ENCODE assay signal across 28 cellular contexts in the genomic region with DNA sequence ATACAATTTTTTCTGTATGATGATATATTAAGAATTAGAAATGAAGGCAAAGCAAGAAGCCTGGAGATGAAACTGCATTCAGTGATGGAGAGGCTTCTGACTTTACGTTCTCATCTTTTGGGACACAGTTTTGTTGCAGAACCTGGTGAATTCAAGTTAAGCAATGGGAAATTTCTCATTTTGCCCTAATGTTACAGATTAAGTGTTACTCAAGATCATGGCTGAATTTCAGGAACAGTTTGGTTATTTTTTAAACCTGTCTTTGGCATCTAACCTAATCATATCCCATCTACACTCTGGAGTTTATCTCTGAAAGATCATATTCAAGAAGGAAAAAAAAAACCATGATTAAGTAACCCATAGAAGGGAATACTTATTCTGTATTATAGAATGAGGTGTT. TPM values are rescaled to one million over a fixed set of nuclear protein-coding genes. Genes with fewer than 3 reads are reported as not detected.
DNase-seq lines count a peak whose midpoint lies in the region; ATAC-seq, FAIRE-seq and TF ChIP-seq lines count a peak whose summit lies in the region.
"Had no signal": no experiment of that assay in that cellular context is flagged by ENCODE, and none has a peak within 500 bp of the region (broad histone marks: within the 10 kb centered on the region; RNA-seq: fewer than 3 reads in every experiment).

No MANE protein-coding gene starts in this region.

- no peaks in the 10 kb centered on the region for H3K9me3 Mint-ChIP-seq in activated naive CD8-positive, alpha-beta T cell treated with anti-CD3 and anti-CD28 coated beads, Interleukin-2, amount 10 ng/mL, durations not matched to agents 7 days and 5 days
- H3K9me3 Mint-ChIP-seq in activated naive CD8-positive, alpha-beta T cell treated with anti-CD3 and anti-CD28 coated beads, Interleukin-2, amount 50 U/mL, for 24 hours: no peaks in the 10 kb centered on the region
- H3K9me3 Mint-ChIP-seq in activated T-helper 17 cell treated with anti-CD3 and anti-CD28 coated beads, Interleukin-2, amount 50 U/mL, for 72 hours: no peaks in the 10 kb centered on the region
- peaks cover 2% of the 10 kb centered on the region for H3K9me3 Mint-ChIP-seq in activated CD8-positive, alpha-beta T cell treated with anti-CD3 and anti-CD28 coated beads for 36 hours
- H3K9me3 Mint-ChIP-seq: CD4-positive, alpha-beta memory T cell had no signal

- WGBS in right lobe of liver (ENCODE audit: insufficient coverage, low coverage, low lambda C conversion rate, missing lambda C conversion rate): 29% methylated on average over 1 of the region's 1 CpG

- FAIRE-seq in kidney (lab: Jason Lieb, UNC): peak; percentile 19
- FAIRE-seq: A204.1, GM12891, GM19239 had no signal

- H3K27ac ChIP-seq in kidney (ENCODE audit: low read depth in 2 of 2, low read length in 2 of 2): no peak overlapping the region
- H3K27ac ChIP-seq in right lobe of liver: peak overlapping the region in 2 of 3 donors; percentile 25 to 77
- H3K27ac ChIP-seq: BLaER1 had no signal

- CTCF ChIA-PET in activated CD8-positive, alpha-beta T cell treated with anti-CD3 and anti-CD28 coated beads for 36 hours (lab: Charles Lee): interaction anchor here (1.5 kb wide), 1 partner anchor 249 kb away, joined by 4 read pairs; no protein-coding TSS in a partner anchor

- TF ChIP-seq CTCF in kidney (IDR thresholded peaks at IDR 0.05; ENCODE audit: borderline replicate concordance, extremely low read depth, insufficient read depth) (no peak), right lobe of liver (IDR thresholded peaks at IDR 0.05) (no peak)
- no peak for TF ChIP-seq CTCF in activated CD8-positive, alpha-beta T cell treated with anti-CD3 and anti-CD28 coated beads for 36 hours (IDR thresholded peaks at IDR 0.05)

- no peak overlapping the region for H3K9ac ChIP-seq in kidney (ENCODE audit: low read length in 2 of 2)
- H3K9ac ChIP-seq: BLaER1 had no signal

- H3K9me3 ChIP-seq in kidney (ENCODE audit: control insufficient read depth in 1 of 2, low read length in 2 of 2): no peaks in the 10 kb centered on the region
- H3K9me3 ChIP-seq in right lobe of liver: no peaks in the 10 kb centered on the region
- H3K9me3 ChIP-seq: BE2C had no signal

- intact Hi-C loops in kidney (cut with DNase I) (no loop called here), right lobe of liver (cut with DNase I) (no loop called here)
- intact Hi-C loops in activated CD8-positive, alpha-beta T cell treated with anti-CD3 and anti-CD28 coated beads for 36 hours (cut with micrococcal nuclease): no loop called here

- no peaks in the 10 kb centered on the region for H3K27me3 Mint-ChIP-seq in activated naive CD8-positive, alpha-beta T cell treated with anti-CD3 and anti-CD28 coated beads, Interleukin-2, amount 10 ng/mL, durations not matched to agents 7 days and 5 days
- no peaks in the 10 kb centered on the region for H3K27me3 Mint-ChIP-seq in activated naive CD8-positive, alpha-beta T cell treated with anti-CD3 and anti-CD28 coated beads, Interleukin-2, amount 50 U/mL, for 24 hours
- no peaks in the 10 kb centered on the region for H3K27me3 Mint-ChIP-seq in activated T-helper 17 cell treated with anti-CD3 and anti-CD28 coated beads, Interleukin-2, amount 50 U/mL, for 72 hours
- no peaks in the 10 kb centered on the region for H3K27me3 Mint-ChIP-seq in activated CD8-positive, alpha-beta T cell treated with anti-CD3 and anti-CD28 coated beads for 36 hours
- H3K27me3 Mint-ChIP-seq: CD4-positive, alpha-beta memory T cell; CD4-positive, CD25-positive, alpha-beta regulatory T cell; CD8-positive, alpha-beta memory T cell had no signal

- no peak overlapping the region for H3K4me3 Mint-ChIP-seq in activated naive CD8-positive, alpha-beta T cell treated with anti-CD3 and anti-CD28 coated beads, Interleukin-2, amount 10 ng/mL, durations not matched to agents 7 days and 5 days
- no peak overlapping the region for H3K4me3 Mint-ChIP-seq in activated naive CD8-positive, alpha-beta T cell treated with anti-CD3 and anti-CD28 coated beads, Interleukin-2, amount 50 U/mL, for 24 hours
- H3K4me3 Mint-ChIP-seq in activated T-helper 17 cell treated with anti-CD3 and anti-CD28 coated beads, Interleukin-2, amount 50 U/mL, for 72 hours: no peak overlapping the region
- H3K4me3 Mint-ChIP-seq in activated CD8-positive, alpha-beta T cell treated with anti-CD3 and anti-CD28 coated beads for 36 hours: no peak overlapping the region
- H3K4me3 Mint-ChIP-seq: CD14-positive monocyte; CD4-positive, alpha-beta memory T cell; CD4-positive, CD25-positive, alpha-beta regulatory T cell; CD8-positive, alpha-beta memory T cell had no signal

- no peak for TF ChIP-seq POLR2A in right lobe of liver (IDR thresholded peaks at IDR 0.05)

- no peak for ATAC-seq in activated naive CD8-positive, alpha-beta T cell treated with anti-CD3 and anti-CD28 coated beads, Interleukin-2, amount 10 ng/mL, durations not matched to agents 7 days and 5 days (ENCODE audit: low read depth)
- no peak for ATAC-seq in activated naive CD8-positive, alpha-beta T cell treated with anti-CD3 and anti-CD28 coated beads, Interleukin-2, amount 50 U/mL, for 24 hours
- ATAC-seq in activated T-helper 17 cell treated with anti-CD3 and anti-CD28 coated beads, Interleukin-2, amount 50 U/mL, for 72 hours (replicated peaks): no peak
- peak; percentile 50 to 72 (median 58) for ATAC-seq in right lobe of liver
- ATAC-seq in activated CD8-positive, alpha-beta T cell treated with anti-CD3 and anti-CD28 coated beads for 36 hours: no peak
- no peak for ATAC-seq in GM21360 (IDR thresholded peaks at IDR 0.05; ENCODE audit: unreplicated experiment)
- no peak for ATAC-seq in HG02798 (IDR thresholded peaks at IDR 0.05; ENCODE audit: poor library complexity, unreplicated experiment)

- DNase-seq in activated naive CD8-positive, alpha-beta T cell treated with anti-CD3 and anti-CD28 coated beads, Interleukin-2, amount 10 ng/mL, durations not matched to agents 7 days and 5 days: no peak
- no peak for DNase-seq in activated naive CD8-positive, alpha-beta T cell treated with anti-CD3 and anti-CD28 coated beads, Interleukin-2, amount 50 U/mL, for 24 hours
- DNase-seq in kidney: no peak
- DNase-seq in right lobe of liver: no peak
- DNase-seq in activated CD8-positive, alpha-beta T cell treated with anti-CD3 and anti-CD28 coated beads for 36 hours: no peak
- DNase-seq: 8988T; ACHN; BE2C; C1 segment of cervical spinal cord; CD4-positive, alpha-beta memory T cell; CD4-positive, CD25-positive, alpha-beta regulatory T cell; CD8-positive, alpha-beta memory T cell; COR-L47; DMS 273 treated with DMSO at 0.1 percent for 48 hours; DMS153; DMS53; DMS79; DND-41; EL; GDM1 had no signal

- H3K4me1 Mint-ChIP-seq in activated naive CD8-positive, alpha-beta T cell treated with anti-CD3 and anti-CD28 coated beads, Interleukin-2, amount 10 ng/mL, durations not matched to agents 7 days and 5 days: peaks cover 24% of the 10 kb centered on the region
- H3K4me1 Mint-ChIP-seq in activated naive CD8-positive, alpha-beta T cell treated with anti-CD3 and anti-CD28 coated beads, Interleukin-2, amount 50 U/mL, for 24 hours: peaks cover 9% of the 10 kb centered on the region
- peaks cover 17% of the 10 kb centered on the region for H3K4me1 Mint-ChIP-seq in activated T-helper 17 cell treated with anti-CD3 and anti-CD28 coated beads, Interleukin-2, amount 50 U/mL, for 72 hours
- peaks cover 14% of the 10 kb centered on the region for H3K4me1 Mint-ChIP-seq in activated CD8-positive, alpha-beta T cell treated with anti-CD3 and anti-CD28 coated beads for 36 hours (ENCODE audit: low read depth)

- POLR2A ChIA-PET in activated naive CD8-positive, alpha-beta T cell treated with anti-CD3 and anti-CD28 coated beads, Interleukin-2, amount 10 ng/mL, durations not matched to agents 7 days and 5 days (lab: Charles Lee): interaction anchor here (1.8 kb wide), 1 partner anchor 61 kb away, joined by 4 read pairs; a partner anchor contains a TSS
- POLR2A ChIA-PET in activated CD8-positive, alpha-beta T cell treated with anti-CD3 and anti-CD28 coated beads for 36 hours (lab: Charles Lee): interaction anchor here (1.2 kb wide), 2 partner anchors 9 to 61 kb away, joined by 3 read pairs; a partner anchor contains a TSS

- H3K4me3 ChIP-seq in kidney (ENCODE audit: low read length in 2 of 2): no peak overlapping the region
- no peak overlapping the region for H3K4me3 ChIP-seq in right lobe of liver
- H3K4me3 ChIP-seq: BLaER1 had no signal

- H3K36me3 Mint-ChIP-seq in activated naive CD8-positive, alpha-beta T cell treated with anti-CD3 and anti-CD28 coated beads, Interleukin-2, amount 10 ng/mL, durations not matched to agents 7 days and 5 days: peaks cover 41% of the 10 kb centered on the region
- peaks cover 57% of the 10 kb centered on the region for H3K36me3 Mint-ChIP-seq in activated naive CD8-positive, alpha-beta T cell treated with anti-CD3 and anti-CD28 coated beads, Interleukin-2, amount 50 U/mL, for 24 hours (ENCODE audit: low read depth)
- peaks cover 67% of the 10 kb centered on the region for H3K36me3 Mint-ChIP-seq in activated T-helper 17 cell treated with anti-CD3 and anti-CD28 coated beads, Interleukin-2, amount 50 U/mL, for 72 hours (ENCODE audit: low read depth)
- H3K36me3 Mint-ChIP-seq in activated CD8-positive, alpha-beta T cell treated with anti-CD3 and anti-CD28 coated beads for 36 hours (ENCODE audit: low read depth): peaks cover 45% of the 10 kb centered on the region

- H3K4me1 ChIP-seq in kidney (ENCODE audit: control insufficient read depth in 1 of 2, insufficient read depth in 1 of 2, low read depth in 1 of 2, low read length in 2 of 2) (peaks cover under 1 to 5% of the 10 kb centered on the region in 2 donors), right lobe of liver (peaks cover 0 to 52% (median 11%) of the 10 kb centered on the region in 4 donors)
- H3K4me1 ChIP-seq: BE2C had no signal

- H3K36me3 ChIP-seq in kidney (ENCODE audit: control insufficient read depth in 1 of 2, insufficient read depth in 2 of 2, low read length in 2 of 2) (peaks cover 2 to 23% of the 10 kb centered on the region in 2 donors), right lobe of liver (peaks cover 3 to 44% (median 19%) of the 10 kb centered on the region in 4 donors)

- peak overlapping the region; percentile 56 for H3K27ac Mint-ChIP-seq in activated naive CD8-positive, alpha-beta T cell treated with anti-CD3 and anti-CD28 coated beads, Interleukin-2, amount 10 ng/mL, durations not matched to agents 7 days and 5 days
- no peak overlapping the region for H3K27ac Mint-ChIP-seq in activated naive CD8-positive, alpha-beta T cell treated with anti-CD3 and anti-CD28 coated beads, Interleukin-2, amount 50 U/mL, for 24 hours
- H3K27ac Mint-ChIP-seq in activated T-helper 17 cell treated with anti-CD3 and anti-CD28 coated beads, Interleukin-2, amount 50 U/mL, for 72 hours: peak overlapping the region; percentile 22
- H3K27ac Mint-ChIP-seq in activated CD8-positive, alpha-beta T cell treated with anti-CD3 and anti-CD28 coated beads for 36 hours: no peak overlapping the region
- H3K27ac Mint-ChIP-seq: CD14-positive monocyte had no signal

- H3K27me3 ChIP-seq in right lobe of liver: no peaks in the 10 kb centered on the region
- H3K27me3 ChIP-seq: BE2C, BLaER1 had no signal

RNA-seq across cellular contexts. Expression of a gene that starts 6.0 kb away (rescaled TPM):
- total RNA-seq in activated naive CD8-positive, alpha-beta T cell treated with anti-CD3 and anti-CD28 coated beads, Interleukin-2, amount 10 ng/mL, durations not matched to agents 7 days and 5 days: 10 to 100 TPM; 42.8 to 43.5 TPM
- 10 to 100 TPM; 45.3 to 60.1 TPM for total RNA-seq in activated T-helper 17 cell treated with anti-CD3 and anti-CD28 coated beads, Interleukin-2, amount 50 U/mL, for 72 hours
- total RNA-seq in kidney (57.5 TPM), right lobe of liver (100 to 1,000 TPM in 4 of 6 experiments, 10 to 100 TPM in 2; 43.5 to 141 (median 103) TPM)
- polyA plus RNA-seq in kidney (ENCODE audit: insufficient read depth, low read depth, low replicate concordance): 180 TPM
- total RNA-seq in activated CD8-positive, alpha-beta T cell treated with anti-CD3 and anti-CD28 coated beads for 36 hours: 10 to 100 TPM; 64.2 TPM

Comparison
In these comparisons a context has a peak if more than half of its experiments do, and no peak if none do; other contexts are left out.
1. H3K27ac Mint-ChIP-seq: peak in activated naive CD8-positive, alpha-beta T cell treated with anti-CD3 and anti-CD28 coated beads, Interleukin-2, amount 10 ng/mL, durations not matched to agents 7 days and 5 days (single experiment) and activated T-helper 17 cell treated with anti-CD3 and anti-CD28 coated beads, Interleukin-2, amount 50 U/mL, for 72 hours (single experiment); none in activated naive CD8-positive, alpha-beta T cell treated with anti-CD3 and anti-CD28 coated beads, Interleukin-2, amount 50 U/mL, for 24 hours (single experiment) and activated CD8-positive, alpha-beta T cell treated with anti-CD3 and anti-CD28 coated beads for 36 hours (single experiment).
2. ATAC-seq: peak in right lobe of liver (4 of 4); none in activated naive CD8-positive, alpha-beta T cell treated with anti-CD3 and anti-CD28 coated beads, Interleukin-2, amount 10 ng/mL, durations not matched to agents 7 days and 5 days (single experiment), activated naive CD8-positive, alpha-beta T cell treated with anti-CD3 and anti-CD28 coated beads, Interleukin-2, amount 50 U/mL, for 24 hours (single experiment), activated T-helper 17 cell treated with anti-CD3 and anti-CD28 coated beads, Interleukin-2, amount 50 U/mL, for 72 hours (single experiment), activated CD8-positive, alpha-beta T cell treated with anti-CD3 and anti-CD28 coated beads for 36 hours (single experiment), GM21360 (single experiment) and HG02798 (single experiment).
3. H3K27ac ChIP-seq: peak in right lobe of liver (2 of 3); none in kidney (0 of 2).